8 cellular contexts compared by ENCODE assay signal in genomic region chr1:42845866-42846256, GRCh38. TPM values are rescaled to one million over a fixed set of nuclear protein-coding genes. Genes with fewer than 3 reads are reported as not detected.
A peak's percentile ranks its signal among the peaks of the same experiment; 100 is the strongest.
DNase-seq lines count a peak whose midpoint lies in the region; ATAC-seq and TF ChIP-seq lines count a peak whose summit lies in the region.

No MANE protein-coding gene starts in this region.

- TF ChIP-seq CTCF in BJ (IDR thresholded peaks at IDR 0.05; ENCODE audit: insufficient read depth, low read depth, low read length) (no peak), esophagus squamous epithelium (IDR thresholded peaks at IDR 0.05) (no peak), ovary (IDR thresholded peaks at IDR 0.05) (no peak)

- CTCF ChIA-PET in BJ (lab: Yijun Ruan, JAX): interaction anchor here (0.9 to 2.2 kb wide), 4 partner anchors 16 to 69 kb away, joined by 3 to 5 read pairs (median 4); no protein-coding TSS in a partner anchor

- peak overlapping the region; percentile 51 for H3K4me3 ChIP-seq in BJ (ENCODE audit: low read depth, low read length)
- peak overlapping the region; percentile 77 to 96 (median 86) for H3K4me3 ChIP-seq in esophagus squamous epithelium
- H3K4me3 ChIP-seq in ovary: peak overlapping the region; percentile 93

- peaks cover 8% of the 10 kb centered on the region for H3K36me3 ChIP-seq in BJ (ENCODE audit: control insufficient read depth, insufficient read depth, low read length)
- peaks cover 0 to 48% (median under 1%) of the 10 kb centered on the region in 3 donors for H3K36me3 ChIP-seq in esophagus squamous epithelium
- no peaks in the 10 kb centered on the region for H3K36me3 ChIP-seq in ovary

- intact Hi-C loops in esophagus squamous epithelium (cut with DNase I) (no loop called here), ovary (cut with DNase I) (no loop called here)

- DNase-seq in BJ (ENCODE audit: low read depth): no peak
- peak; percentile 56 for DNase-seq in NCI-H82 treated with DMSO at 0.1 percent for 48 hours (lab: John Stamatoyannopoulos, UW; ENCODE audit: unreplicated experiment)
- no peak for DNase-seq in esophagus squamous epithelium (lab: John Stamatoyannopoulos, UW)
- no peak for DNase-seq in ovary
- no peak for DNase-seq in hippocampal formation (lab: John Stamatoyannopoulos, UW)
- DNase-seq in CD1c-positive myeloid dendritic cell (ENCODE audit: extremely low spot score): no peak
- no peak for DNase-seq in mesenteric fat pad (ENCODE audit: low spot score)

- 9 to 11% methylated on average over 7 to 10 of the region's 10 CpGs for WGBS in esophagus squamous epithelium, 2 donors
- WGBS in ovary, 3 donors: 5 to 6% (median 6%) methylated on average over 10 of the region's 10 CpGs

- H3K27ac ChIP-seq in esophagus squamous epithelium (peak overlapping the region; percentile 6 to 62 (median 38)), ovary (no peak overlapping the region)

- TF ChIP-seq EP300 in ovary (IDR thresholded peaks at IDR 0.05): no peak

- H3K27me3 ChIP-seq in BJ (ENCODE audit: control insufficient read depth, insufficient read depth, low read length): no peaks in the 10 kb centered on the region
- no peaks in the 10 kb centered on the region for H3K27me3 ChIP-seq in esophagus squamous epithelium
- no peaks in the 10 kb centered on the region for H3K27me3 ChIP-seq in ovary

- peak; percentile 12 for ATAC-seq in GM21447 (IDR thresholded peaks at IDR 0.05; ENCODE audit: unreplicated experiment)

- TF ChIP-seq POLR2A in esophagus squamous epithelium (IDR thresholded peaks at IDR 0.05) (no peak), ovary (IDR thresholded peaks at IDR 0.05) (no peak)

- H3K9me3 ChIP-seq in esophagus squamous epithelium (peaks cover 0 to under 1% (median 0%) of the 10 kb centered on the region in 3 donors), ovary (no peaks in the 10 kb centered on the region)

- peaks cover 6 to 24% (median 12%) of the 10 kb centered on the region in 3 donors for H3K4me1 ChIP-seq in esophagus squamous epithelium
- H3K4me1 ChIP-seq in ovary (ENCODE audit: insufficient read depth): peaks cover 8% of the 10 kb centered on the region

- POLR2A ChIA-PET in BJ (lab: Charles Lee): interaction anchor here (0.6 kb wide), 3 partner anchors 8 to 126 kb away, joined by 3 to 5 read pairs (median 3); no protein-coding TSS in a partner anchor

RNA-seq across cellular contexts. Expression of gene ZNF691, which starts 0.6 kb away (rescaled TPM):
- 4.8 and 5.6 TPM in 2 replicates for polyA plus RNA-seq in BJ (2011; rRNA removed)
- polyA minus RNA-seq in BJ (2011; rRNA and poly(A)+ RNA removed): 2.5 and 4.0 TPM in 2 replicates
- total RNA-seq in esophagus squamous epithelium: 1 to 10 TPM; 2.0 to 9.2 (median 5.5) TPM
- 10 to 100 TPM in 6 of 7 donors, 1 to 10 TPM in 1; 7.9 to 13.4 (median 12.1) TPM for total RNA-seq in ovary
- polyA plus RNA-seq in ovary: 10 to 100 TPM; 12.7 to 14.1 TPM
- 4.7 TPM for total RNA-seq in mesenteric fat pad

RNA-seq across cellular contexts. Expression of gene SVBP, which starts 28.7 kb away (rescaled TPM):
- polyA plus RNA-seq in BJ (2011; rRNA removed): 10.5 and 20.2 TPM in 2 replicates
- polyA minus RNA-seq in BJ (2011; rRNA and poly(A)+ RNA removed): 0.62 and 2.2 TPM in 2 replicates
- total RNA-seq in esophagus squamous epithelium: 10 to 100 TPM in 3 of 4 donors, 1 to 10 TPM in 1; 5.8 to 18.3 (median 14.2) TPM
- total RNA-seq in ovary: 10 to 100 TPM; 20.8 to 56.6 (median 30.3) TPM
- polyA plus RNA-seq in ovary: 10 to 100 TPM; 39.6 to 45.6 TPM
- total RNA-seq in mesenteric fat pad: 19.1 TPM

RNA-seq across cellular contexts. Expression of gene ERMAP, which starts 28.9 kb away (rescaled TPM):
- polyA plus RNA-seq in BJ (2011; rRNA removed) (24.4 and 26.5 TPM in 2 replicates), ovary (10 to 100 TPM in 1 of 2 donors, 1 to 10 TPM in 1; 5.0 to 12.8 TPM)
- 10.9 and 14.7 TPM in 2 replicates for polyA minus RNA-seq in BJ (2011; rRNA and poly(A)+ RNA removed)
- total RNA-seq in esophagus squamous epithelium (10 to 100 TPM in 2 of 4 donors, 1 to 10 TPM in 2; 6.1 to 11.7 (median 8.7) TPM), ovary (10 to 100 TPM in 1 of 7 donors, 1 to 10 TPM in 6; 3.2 to 10.6 (median 7.7) TPM), mesenteric fat pad (7.3 TPM)

Comparison
In these comparisons a context has a peak if more than half of its experiments do, and no peak if none do; other contexts are left out.
1. H3K27ac ChIP-seq: peak in esophagus squamous epithelium (4 of 4); none in ovary (0 of 2).
2. Peak in every context shown above with its lines, with median percentiles within 50 percentile points of each other: H3K4me3 ChIP-seq.